17 cellular contexts compared by ENCODE assay signal in genomic region chr1:208117410-208117809, GRCh38.
"Had no signal": no experiment of that assay in that cellular context is flagged by ENCODE, and none has a peak within 500 bp of the region (broad histone marks: within the 10 kb centered on the region; RNA-seq: fewer than 3 reads in every experiment).

No MANE protein-coding gene starts in this region.

- H3K4me1 Mint-ChIP-seq: immature natural killer cell; naive thymus-derived CD8-positive, alpha-beta T cell; stimulated activated effector memory CD8-positive, alpha-beta T cell treated with anti-CD3 and anti-CD28 coated beads, Interleukin-12 subunit alpha, Interleukin-12 subunit beta, amount 100 ng/mL, for 72 hours had no signal

- H3K36me3 Mint-ChIP-seq: immature natural killer cell; naive thymus-derived CD8-positive, alpha-beta T cell; stimulated activated effector memory CD8-positive, alpha-beta T cell treated with anti-CD3 and anti-CD28 coated beads, Interleukin-12 subunit alpha, Interleukin-12 subunit beta, amount 100 ng/mL, for 72 hours had no signal

- DNase-seq: caudate nucleus; effector CD4-positive, alpha-beta T cell; gastrocnemius medialis; immature natural killer cell; left lung; mesenchymal stem cell; naive thymus-derived CD8-positive, alpha-beta T cell; posterior cingulate gyrus; right cardiac atrium; stimulated activated CD4-positive, alpha-beta T cell treated with anti-CD3 and anti-CD28 coated beads, Interleukin-4, amount 100 ng/mL, for 1 hour; stimulated activated CD8-positive, alpha-beta memory T cell treated with anti-CD3 and anti-CD28 coated beads, Interleukin-4, amount 100 ng/mL, for 48 hours; stimulated activated naive CD8-positive, alpha-beta T cell treated with anti-CD3 and anti-CD28 coated beads, Interleukin-15, Interleukin-2, amounts not matched to agents 100 U/mL and 50 U/mL, for 24 hours; tibial artery had no signal

- H3K9me3 Mint-ChIP-seq: immature natural killer cell; naive thymus-derived CD8-positive, alpha-beta T cell; stimulated activated effector memory CD8-positive, alpha-beta T cell treated with anti-CD3 and anti-CD28 coated beads, Interleukin-12 subunit alpha, Interleukin-12 subunit beta, amount 100 ng/mL, for 72 hours had no signal

- H3K27ac Mint-ChIP-seq: immature natural killer cell; naive thymus-derived CD8-positive, alpha-beta T cell; stimulated activated effector memory CD8-positive, alpha-beta T cell treated with anti-CD3 and anti-CD28 coated beads, Interleukin-12 subunit alpha, Interleukin-12 subunit beta, amount 100 ng/mL, for 72 hours had no signal

- H3K27me3 ChIP-seq: gastrocnemius medialis, left lung, neutrophil, tibial artery had no signal

- H3K27ac ChIP-seq: coronary artery, left lung, neutrophil, tibial artery had no signal

- H3K4me3 ChIP-seq: coronary artery, gastrocnemius medialis, left lung, lung, tibial artery had no signal

- H3K4me1 ChIP-seq: left lung had no signal

- H3K9me3 ChIP-seq: gastrocnemius medialis, left lung, neutrophil, tibial artery had no signal

- H3K36me3 ChIP-seq: gastrocnemius medialis, left lung, neutrophil, tibial artery had no signal

- H3K4me3 Mint-ChIP-seq: immature natural killer cell; naive thymus-derived CD8-positive, alpha-beta T cell; stimulated activated effector memory CD8-positive, alpha-beta T cell treated with anti-CD3 and anti-CD28 coated beads, Interleukin-12 subunit alpha, Interleukin-12 subunit beta, amount 100 ng/mL, for 72 hours had no signal
